In the genomic region with DNA sequence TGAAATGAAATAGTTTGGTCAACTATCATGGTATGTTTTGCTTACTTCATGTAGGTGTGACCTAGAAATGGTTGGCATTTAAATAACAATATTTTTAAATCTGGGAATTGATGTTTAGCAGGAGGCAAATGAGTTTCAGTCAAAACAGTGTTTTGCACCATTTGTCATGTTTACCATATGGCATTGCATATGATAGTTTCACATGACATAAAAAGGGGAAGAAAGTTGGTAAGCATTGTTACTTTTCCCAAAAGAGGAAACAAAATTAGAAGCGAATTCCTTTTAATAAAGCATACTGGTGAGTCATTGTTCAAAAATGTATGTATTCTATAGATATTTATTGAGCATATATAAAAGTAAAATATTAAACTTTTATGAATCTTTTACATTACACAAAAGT, we compare ENCODE assay signal across 9 cellular contexts. TPM values are rescaled to one million over a fixed set of nuclear protein-coding genes. Genes with fewer than 3 reads are reported as not detected.
DNase-seq lines count a peak whose midpoint lies in the region; FAIRE-seq and TF ChIP-seq lines count a peak whose summit lies in the region.
"Had no signal": no experiment of that assay in that cellular context is flagged by ENCODE, and none has a peak within 500 bp of the region (broad histone marks: within the 10 kb centered on the region; RNA-seq: fewer than 3 reads in every experiment).

No MANE protein-coding gene starts in this region.

- no peak overlapping the region for H2BK15ac ChIP-seq in H9 (ENCODE audit: low read depth, low read length)

- H3K4ac ChIP-seq in H9 (ENCODE audit: low read depth, low read length) = no peak overlapping the region

- H3K14ac ChIP-seq in H9 (ENCODE audit: insufficient read depth, low read length) = no peak overlapping the region

- H2BK5ac ChIP-seq in H9 (ENCODE audit: insufficient read length, low read length) = no peak overlapping the region

- no peak for TF ChIP-seq EP300 in sigmoid colon (IDR thresholded peaks at IDR 0.05)

- WGBS in H9 (ENCODE audit: extremely low coverage, insufficient read length, low lambda C conversion rate) = no CpG with 5 or more reads among the region's 1 CpG
- 57 to 83% methylated on average over 1 of the region's 1 CpG for WGBS in sigmoid colon, 2 donors

- POLR2A ChIA-PET in OCI-LY7 (lab: Charles Lee) (interaction anchor here (0.9 to 1.5 kb wide), 4 partner anchors 9 to 65 kb away, joined by 3 to 4 read pairs (median 4); no protein-coding TSS in a partner anchor), endothelial cell of umbilical vein (lab: Charles Lee) (no interaction called here)

- peaks cover 3% of the 10 kb centered on the region for H3K79me1 ChIP-seq in H9 (ENCODE audit: insufficient read depth, low read depth, low read length, poor library complexity, severe bottlenecking)

- H3K56ac ChIP-seq in H9 (ENCODE audit: insufficient read length, low read depth, low read length) = no peak overlapping the region

- H3K27me3 ChIP-seq in H9 (ENCODE audit: insufficient read depth, low read length) = no peaks in the 10 kb centered on the region
- H3K27me3 ChIP-seq in endothelial cell of umbilical vein (ENCODE audit: control insufficient read depth in 2 of 2, insufficient read depth in 2 of 2, low read length in 2 of 2) = no peaks in the 10 kb centered on the region
- H3K27me3 ChIP-seq in sigmoid colon = no peaks in the 10 kb centered on the region

- H3K27me3 Mint-ChIP-seq in H9 (ENCODE audit: low read depth) = no peaks in the 10 kb centered on the region

- H3K9me3 ChIP-seq in H9 (ENCODE audit: control insufficient read depth, low read depth, low read length) (no peaks in the 10 kb centered on the region), OCI-LY7 (ENCODE audit: low read length) (no peaks in the 10 kb centered on the region), endothelial cell of umbilical vein (replicated peaks; ENCODE audit: control insufficient read depth, insufficient read depth, low read length) (no peaks in the 10 kb centered on the region), sigmoid colon (no peaks in the 10 kb centered on the region)

- BruUV-seq in OCI-LY7 (replicated peaks; lab: Mats Ljungman, UMichigan) (no TSS peak), endothelial cell of umbilical vein (replicated peaks; lab: Mats Ljungman, UMichigan) (no TSS peak)

- CTCF ChIA-PET in OCI-LY7 (lab: Charles Lee; ENCODE audit: unreplicated experiment) = interaction anchor here (0.9 kb wide), 1 partner anchor 10 kb away, joined by 4 read pairs; no protein-coding TSS in a partner anchor
- CTCF ChIA-PET in endothelial cell of umbilical vein (lab: Charles Lee) = no interaction called here

- H3K4me3 ChIP-seq in OCI-LY7 (ENCODE audit: low read depth, low read length, poor library complexity, severe bottlenecking) (peak overlapping the region; percentile 87), endothelial cell of umbilical vein (replicated peaks in 1 of 3; ENCODE audit: insufficient read depth in 1 of 3, low read depth in 1 of 3, low read length in 3 of 3) (no peak overlapping the region), sigmoid colon (peak overlapping the region in 2 of 4 donors; percentile 66 to 73)

- intact Hi-C loops in OCI-LY7 (cut with micrococcal nuclease; ENCODE audit: unreplicated experiment) (no loop called here), endothelial cell of umbilical vein (cut with micrococcal nuclease) (no loop called here), sigmoid colon (cut with DNase I) (no loop called here)

- 0 out of 7 replicates have a peak, but pooled peaks cover 0 to 4% (median 0%) of the 10 kb centered on the region in 3 experiments for H3K36me3 Mint-ChIP-seq in H9 (ENCODE audit: insufficient read depth in 1 of 3, low read depth in 3 of 3)

- no peak overlapping the region for H4K91ac ChIP-seq in H9 (ENCODE audit: insufficient read length, low read depth, low read length)

- H4K8ac ChIP-seq in H9 (replicated peaks; ENCODE audit: insufficient read length, low read depth, low read length) = no peak overlapping the region

- H3K9me1 ChIP-seq in endothelial cell of umbilical vein (replicated peaks; ENCODE audit: control insufficient read depth, extremely low read depth, insufficient read depth, low read length) = no peaks in the 10 kb centered on the region

- H3K23ac ChIP-seq in H9 (ENCODE audit: insufficient read length, low read depth, low read length) = no peak overlapping the region

- H3T11ph ChIP-seq in H9 (ENCODE audit: low read length) = no peak overlapping the region

- no peaks in the 10 kb centered on the region for H4K20me1 ChIP-seq in H9 (ENCODE audit: control insufficient read depth, insufficient read depth, insufficient read length)
- peaks cover 20% of the 10 kb centered on the region for H4K20me1 ChIP-seq in OCI-LY7 (ENCODE audit: insufficient read depth, low read length)
- no peaks in the 10 kb centered on the region for H4K20me1 ChIP-seq in endothelial cell of umbilical vein (replicated peaks; ENCODE audit: control insufficient read depth, extremely low read depth, insufficient read depth, low read length)

- H3K4me1 ChIP-seq in H9 (ENCODE audit: insufficient read depth, low read length) (no peaks in the 10 kb centered on the region), OCI-LY7 (ENCODE audit: insufficient read depth, low read length, poor library complexity, severe bottlenecking) (peaks cover 30% of the 10 kb centered on the region), endothelial cell of umbilical vein (ENCODE audit: control insufficient read depth, extremely low read depth, insufficient read depth, low read length) (peaks cover 24% of the 10 kb centered on the region), sigmoid colon (peaks cover 0 to 62% (median 52%) of the 10 kb centered on the region in 4 donors)

- H2BK120ac ChIP-seq in H9 (ENCODE audit: low read depth, low read length, poor library complexity, severe bottlenecking) = no peak overlapping the region

- peak overlapping the region in 1 of 2 experiments; percentile 98; a peak in 1 of 5 replicates for H3K4me3 Mint-ChIP-seq in H9

- no peak overlapping the region for H3K18ac ChIP-seq in H9 (ENCODE audit: insufficient read length, low read depth, low read length)

- H3K9me3 Mint-ChIP-seq in H9 = no peaks in the 10 kb centered on the region; a peak in 1 of 5 replicates

- no peak for TF ChIP-seq POLR2A in endothelial cell of umbilical vein (IDR thresholded peaks at IDR 0.05; ENCODE audit: low read depth, low read length)
- no peak for TF ChIP-seq POLR2A in sigmoid colon (IDR thresholded peaks at IDR 0.05)

- H3K79me2 ChIP-seq in H9 (ENCODE audit: insufficient read depth, low read length) = peaks cover 27% of the 10 kb centered on the region; the same call in 1 of the 2 replicates
- H3K79me2 ChIP-seq in OCI-LY7 (ENCODE audit: insufficient read depth, low read depth, low read length) = peaks cover 73% of the 10 kb centered on the region
- H3K79me2 ChIP-seq in endothelial cell of umbilical vein (ENCODE audit: control insufficient read depth, insufficient read depth, low read length) = peaks cover 31% of the 10 kb centered on the region

- H3K23me2 ChIP-seq in H9 (ENCODE audit: insufficient read length, low read depth, low read length, poor library complexity, severe bottlenecking) = peaks cover 10% of the 10 kb centered on the region

- H3K9me2 ChIP-seq in OCI-LY7 (ENCODE audit: insufficient read depth, low read length) = no peaks in the 10 kb centered on the region

- FAIRE-seq in endothelial cell of umbilical vein (lab: Jason Lieb, UNC) (no peak), frontal cortex (lab: Jason Lieb, UNC) (no peak)

- H4K5ac ChIP-seq in H9 (ENCODE audit: insufficient read length, low read depth, low read length) = no peak overlapping the region

- H3K9ac ChIP-seq in H9 (ENCODE audit: extremely low read depth, insufficient read length, low read length) = no peak overlapping the region
- H3K9ac ChIP-seq in endothelial cell of umbilical vein (replicated peaks; ENCODE audit: extremely low read depth, insufficient read depth, low read length) = no peak overlapping the region

- H3K4me2 ChIP-seq in H9 (ENCODE audit: insufficient read depth, insufficient read length, low read length) = peak overlapping the region; percentile 22
- peak overlapping the region; percentile 85 for H3K4me2 ChIP-seq in OCI-LY7 (ENCODE audit: low read length)
- H3K4me2 ChIP-seq in endothelial cell of umbilical vein (ENCODE audit: insufficient read depth, low read length) = peak overlapping the region; percentile 49

- H2BK20ac ChIP-seq in H9 (ENCODE audit: low read depth, low read length, poor library complexity, severe bottlenecking) = no peak overlapping the region

- DNase-seq in H9 (no peak), OCI-LY7 (ENCODE audit: low spot score) (peak; percentile 10), endothelial cell of umbilical vein (ENCODE audit: low read depth, low spot score) (no peak), sigmoid colon (no peak), activated gamma-delta T cell (lab: John Stamatoyannopoulos, UW) (no peak), frontal cortex (ENCODE audit: low spot score in 2 of 2) (no peak), DMS53 (lab: John Stamatoyannopoulos, UW) (no peak)
- DNase-seq: NCI-H2029 treated with DMSO at 0.1 percent for 48 hours had no signal

- peaks cover 40% of the 10 kb centered on the region in 2 experiments for H3K4me1 Mint-ChIP-seq in H9

- dilution Hi-C loops in endothelial cell of umbilical vein (cut with MboI; ENCODE audit: extremely low pct_ligation_motif_present, low sequenced_read_pairs) = no loop called here

- H2BK12ac ChIP-seq in H9 (ENCODE audit: insufficient read length, low read depth, low read length) = no peak overlapping the region

- no peak overlapping the region for H3K27ac Mint-ChIP-seq in H9

- no peak overlapping the region for H3K27ac ChIP-seq in H9 (ENCODE audit: insufficient read length, low read depth, low read length)
- no peak overlapping the region for H3K27ac ChIP-seq in OCI-LY7 (ENCODE audit: low read depth, low read length, poor library complexity, severe bottlenecking)
- H3K27ac ChIP-seq in endothelial cell of umbilical vein (ENCODE audit: insufficient read depth, low read depth, low read length) = no peak overlapping the region
- H3K27ac ChIP-seq in sigmoid colon = peak overlapping the region in 3 of 4 donors; percentile 97 to 99 (median 97)

- H2AK5ac ChIP-seq in H9 (ENCODE audit: insufficient read length, low read length) = no peak overlapping the region

- no peaks in the 10 kb centered on the region; the same call in 1 of the 2 replicates for H3K36me3 ChIP-seq in OCI-LY7 (ENCODE audit: insufficient read depth, low read length)
- H3K36me3 ChIP-seq in endothelial cell of umbilical vein (ENCODE audit: control insufficient read depth in 2 of 2, extremely low read depth in 1 of 2, insufficient read depth in 2 of 2, low read length in 2 of 2) = no peaks in the 10 kb centered on the region
- H3K36me3 ChIP-seq in sigmoid colon = no peaks in the 10 kb centered on the region

- TF ChIP-seq CTCF in H9 (conservative IDR thresholded peaks at IDR 0.05) (no peak), OCI-LY7 (conservative IDR thresholded peaks at IDR 0.05; ENCODE audit: low read length) (no peak), endothelial cell of umbilical vein (IDR thresholded peaks at IDR 0.05; ENCODE audit: extremely low read depth in 1 of 2, insufficient read depth in 1 of 2, low read depth in 1 of 2, low read length in 2 of 2) (no peak), sigmoid colon (IDR thresholded peaks at IDR 0.05) (no peak)

- H2AFZ ChIP-seq in H9 (ENCODE audit: low read length) (no peak overlapping the region), OCI-LY7 (ENCODE audit: low read length) (no peak overlapping the region), endothelial cell of umbilical vein (ENCODE audit: low read depth, low read length) (no peak overlapping the region)

RNA-seq across cellular contexts. Expression of a gene that starts 2.3 kb away (rescaled TPM):
- total RNA-seq in H9 (2021) = 23.4 and 23.7 TPM in 2 replicates
- 16.1 and 26.2 TPM in 2 replicates for total RNA-seq in OCI-LY7 (2014; rRNA removed; shearing (Covaris generic))
- total RNA-seq in OCI-LY7 (2022) = 37.3 and 48.5 TPM in 2 replicates
- total RNA-seq in endothelial cell of umbilical vein = 27.1 and 29.5 TPM in 2 replicates
- polyA plus RNA-seq in endothelial cell of umbilical vein = 14.8 and 16.4 TPM in 2 replicates
- 20.3 and 22.2 TPM in 2 replicates for polyA plus RNA-seq in endothelial cell of umbilical vein (2011; cell fraction: cytosol; rRNA removed)
- 23.1 and 24.2 TPM in 2 replicates for polyA plus RNA-seq in endothelial cell of umbilical vein (2011; cell fraction: nucleus; rRNA removed)
- 18.0 and 28.6 TPM in 2 replicates for polyA plus RNA-seq in endothelial cell of umbilical vein (2012)
- polyA minus RNA-seq in endothelial cell of umbilical vein = 39.7 and 49.4 TPM in 2 replicates
- 97.7 TPM for polyA minus RNA-seq in endothelial cell of umbilical vein (2011; cell fraction: cytosol; rRNA and poly(A)+ RNA removed)
- polyA minus RNA-seq in endothelial cell of umbilical vein (2011; cell fraction: nucleus; rRNA and poly(A)+ RNA removed) = 40.5 and 42.7 TPM in 2 replicates
- total RNA-seq in sigmoid colon = 100 to 1,000 TPM in 2 of 4 donors, 10 to 100 TPM in 2; 78.3 to 110 (median 94.1) TPM
- 10 to 100 TPM; 15.6 to 34.4 (median 19.0) TPM for polyA plus RNA-seq in sigmoid colon
- total RNA-seq in frontal cortex = 113 TPM

RNA-seq across cellular contexts. Expression of a gene that starts 23.0 kb away (rescaled TPM):
- total RNA-seq in H9 (2021) = not detected in 2 replicates
- not detected in 2 replicates for total RNA-seq in OCI-LY7 (2014; rRNA removed; shearing (Covaris generic))
- not detected in 2 replicates for total RNA-seq in OCI-LY7 (2022)
- total RNA-seq in endothelial cell of umbilical vein = not detected in 2 replicates
- polyA plus RNA-seq in endothelial cell of umbilical vein = not detected in 2 replicates
- not detected in 2 replicates for polyA plus RNA-seq in endothelial cell of umbilical vein (2011; cell fraction: cytosol; rRNA removed)
- polyA plus RNA-seq in endothelial cell of umbilical vein (2011; cell fraction: nucleus; rRNA removed) = 0.33 and 0.56 TPM in 2 replicates
- polyA plus RNA-seq in endothelial cell of umbilical vein (2012) = not detected in 2 replicates
- polyA minus RNA-seq in endothelial cell of umbilical vein = not detected in 2 replicates
- polyA minus RNA-seq in endothelial cell of umbilical vein (2011; cell fraction: cytosol; rRNA and poly(A)+ RNA removed) = not detected
- not detected in 2 replicates for polyA minus RNA-seq in endothelial cell of umbilical vein (2011; cell fraction: nucleus; rRNA and poly(A)+ RNA removed)
- total RNA-seq in sigmoid colon = not detected
- not detected for polyA plus RNA-seq in sigmoid colon
- 0.41 TPM for total RNA-seq in frontal cortex
- total RNA-seq: activated CD8-positive, alpha-beta memory T cell treated with anti-CD3 and anti-CD28 coated beads for 36 hours had no signal

Comparison
In these comparisons a context has a peak if more than half of its experiments do, and no peak if none do; other contexts are left out.
1. H3K27ac ChIP-seq: peak in sigmoid colon (3 of 4); none in H9 (single experiment), OCI-LY7 (single experiment) and endothelial cell of umbilical vein (single experiment).
2. H3K4me2 ChIP-seq: peak in every context shown above with its lines; median percentile 85 in OCI-LY7; 49 in endothelial cell of umbilical vein; 22 in H9.